In the genomic region with DNA sequence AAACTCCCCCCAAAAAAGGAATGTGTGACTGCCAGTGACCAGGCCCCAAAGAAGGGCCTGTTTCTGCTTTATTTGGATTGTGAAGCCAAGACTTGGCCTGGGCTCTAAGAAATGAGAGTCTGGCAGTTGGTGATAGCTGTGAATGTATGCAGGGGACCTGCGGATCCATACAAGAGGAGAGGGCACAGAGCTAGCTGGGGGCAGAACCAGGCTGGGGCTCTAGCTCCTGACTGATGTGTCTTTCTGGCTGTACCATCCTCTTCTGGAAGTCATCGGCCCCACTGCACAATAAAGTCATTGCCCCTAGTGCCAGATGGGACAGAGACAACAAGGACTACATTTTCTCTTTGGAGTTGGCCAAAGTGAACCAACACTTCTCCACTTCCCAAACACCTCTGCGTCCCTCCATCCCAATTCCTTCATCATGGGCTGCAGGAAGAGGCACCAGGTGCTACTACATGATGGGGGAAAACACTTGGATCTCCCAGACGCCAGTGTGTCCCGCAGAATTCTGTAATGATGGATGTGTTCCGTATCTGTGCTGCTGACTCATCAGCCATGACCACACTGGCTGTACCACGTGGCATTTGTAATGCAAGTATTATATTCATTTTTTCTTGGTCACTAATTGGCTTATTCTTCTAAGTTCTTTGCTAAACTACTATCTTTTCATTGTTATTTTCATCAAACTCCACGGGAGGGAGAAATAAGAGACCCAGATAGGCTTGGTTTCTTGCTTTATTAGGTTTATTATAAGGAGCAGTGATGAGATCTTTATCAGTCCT, we compare ENCODE assay signal across 12 cellular contexts. TPM values are rescaled to one million over a fixed set of nuclear protein-coding genes. Genes with fewer than 3 reads are reported as not detected.
A peak's percentile ranks its signal among the peaks of the same experiment; 100 is the strongest.
DNase-seq lines count a peak whose midpoint lies in the region; ATAC-seq, FAIRE-seq and TF ChIP-seq lines count a peak whose summit lies in the region.
"Had no signal": no experiment of that assay in that cellular context is flagged by ENCODE, and none has a peak within 500 bp of the region (broad histone marks: within the 10 kb centered on the region; RNA-seq: fewer than 3 reads in every experiment).

No MANE protein-coding gene starts in this region.

- no peak; the same call in 1 of the 2 replicates for TF ChIP-seq POLR2A in K562 (conservative IDR thresholded peaks at IDR 0.05)
- no peak for TF ChIP-seq POLR2A in HepG2 (IDR thresholded peaks at IDR 0.05; ENCODE audit: insufficient read depth in 1 of 2, low read depth in 2 of 2, low read length in 2 of 2)

- BruUV-seq in K562 (replicated peaks; lab: Mats Ljungman, UMichigan) = no TSS peak
- BruUV-seq in HepG2 (replicated peaks; lab: Mats Ljungman, UMichigan) = no TSS peak

- H3K27me3 ChIP-seq in BE2C (no peaks in the 10 kb centered on the region), K562 (ENCODE audit: control insufficient read depth in 2 of 2, insufficient read depth in 2 of 2, low read length in 2 of 2) (peaks cover 0 to 7% of the 10 kb centered on the region in 2 experiments; a peak in 2 of 5 replicates), HepG2 (ENCODE audit: control insufficient read depth in 1 of 2, insufficient read depth in 2 of 2, low read length in 2 of 2) (peaks cover 0 to 13% of the 10 kb centered on the region in 2 experiments; a peak in 3 of 5 replicates)
- H3K27me3 ChIP-seq: sigmoid colon had no signal

- H4K20me1 ChIP-seq in K562 (replicated peaks; ENCODE audit: control insufficient read depth, insufficient read depth, low read length) = no peaks in the 10 kb centered on the region
- no peaks in the 10 kb centered on the region for H4K20me1 ChIP-seq in HepG2 (ENCODE audit: insufficient read depth, low read length)

- H3K9me1 ChIP-seq in K562 (ENCODE audit: control insufficient read depth, insufficient read depth, low read length) = peaks cover 8% of the 10 kb centered on the region

- H2AFZ ChIP-seq in K562 (ENCODE audit: low read depth, low read length) (peak overlapping the region; percentile 53), HepG2 (ENCODE audit: low read length) (no peak overlapping the region)

- ATAC-seq in K562 = peak; percentile 78
- ATAC-seq in HepG2 = no peak
- no peak for ATAC-seq in omental fat pad (ENCODE audit: low FRiP score)
- ATAC-seq: activated CD8-positive, alpha-beta memory T cell treated with anti-CD3 and anti-CD28 coated beads, Interleukin-2, amount 10 ng/mL, durations not matched to agents 7 days and 5 days; effector memory CD8-positive, alpha-beta T cell had no signal

- no peak for TF ChIP-seq RAD21 in K562 (CRISPR knock-in tag; conservative IDR thresholded peaks at IDR 0.05 in 1 of 2, IDR thresholded peaks at IDR 0.05 in 1 of 2)
- TF ChIP-seq RAD21 in HepG2 (CRISPR knock-in tag; IDR thresholded peaks at IDR 0.05) = no peak

- no peaks in the 10 kb centered on the region for H3K79me2 ChIP-seq in K562 (ENCODE audit: control insufficient read depth, insufficient read depth, low read length)
- H3K79me2 ChIP-seq in HepG2 (ENCODE audit: insufficient read depth, low read length) = no peaks in the 10 kb centered on the region

- H3K4me2 ChIP-seq in K562 (ENCODE audit: insufficient read depth, low read length) = peak overlapping the region; percentile 23; the same call in 1 of the 2 replicates
- no peak overlapping the region for H3K4me2 ChIP-seq in HepG2 (ENCODE audit: low read depth, low read length)

- WGBS in K562 (ENCODE audit: insufficient coverage, low coverage, missing lambda C conversion rate) = 32% methylated on average over 8 of the region's 8 CpGs
- WGBS in HepG2 (ENCODE audit: low lambda C conversion rate) = 95% methylated on average over 6 of the region's 8 CpGs

- in situ Hi-C loops in K562 (cut with MboI) (no loop called here), HepG2 (cut with HindIII; ENCODE audit: extremely low pct_ligation_motif_present, low pct_unique_long_range_greater_than_20kb) (no loop called here)

- TF ChIP-seq CTCF in BE2C (IDR thresholded peaks at IDR 0.05; ENCODE audit: low read depth, low read length) (no peak), K562 (IDR thresholded peaks at IDR 0.05 in 2 of 3, conservative IDR thresholded peaks at IDR 0.05 in 1 of 3; ENCODE audit: insufficient read depth in 2 of 3, low read depth in 1 of 3, low read length in 3 of 3) (no peak), HepG2 (CRISPR knock-in tag; IDR thresholded peaks at IDR 0.05) (no peak), omental fat pad (IDR thresholded peaks at IDR 0.05) (no peak)

- H3K9me3 ChIP-seq in BE2C (no peaks in the 10 kb centered on the region), K562 (replicated peaks; ENCODE audit: control insufficient read depth, insufficient read depth, low read depth, low read length) (no peaks in the 10 kb centered on the region), HepG2 (ENCODE audit: low read length) (no peaks in the 10 kb centered on the region)
- H3K9me3 ChIP-seq: sigmoid colon had no signal

- FAIRE-seq in K562 (lab: Jason Lieb, UNC) (peak; percentile 95), HepG2 (lab: Jason Lieb, UNC) (no peak)

- H3K4me1 ChIP-seq in BE2C = peaks cover 24% of the 10 kb centered on the region
- peaks cover 17 to 27% of the 10 kb centered on the region in 2 experiments; a peak in 4 of 5 replicates for H3K4me1 ChIP-seq in K562 (replicated peaks in 1 of 2; ENCODE audit: control insufficient read depth in 2 of 2, insufficient read depth in 2 of 2, low read length in 2 of 2)
- peaks cover 28% of the 10 kb centered on the region for H3K4me1 ChIP-seq in HepG2 (ENCODE audit: insufficient read depth, low read length)
- H3K4me1 ChIP-seq: sigmoid colon had no signal

- CTCF ChIA-PET in K562 (lab: Yijun Ruan, JAX; ENCODE audit: low intra/inter-chr PET ratio) = no interaction called here
- CTCF ChIA-PET in HepG2 (lab: Yijun Ruan, JAX; ENCODE audit: low intra/inter-chr PET ratio, low total read pairs) = no interaction called here

- no peak overlapping the region for H3K4me3 ChIP-seq in BE2C (ENCODE audit: low read depth, low read length)
- H3K4me3 ChIP-seq in K562 = no peak overlapping the region
- H3K4me3 ChIP-seq in HepG2 (replicated peaks in 1 of 3; ENCODE audit: insufficient read depth in 1 of 3, low read depth in 2 of 3, low read length in 3 of 3) = no peak overlapping the region
- H3K4me3 ChIP-seq: sigmoid colon had no signal

- H3K36me3 ChIP-seq in BE2C = peaks cover 34% of the 10 kb centered on the region
- peaks cover 45% of the 10 kb centered on the region for H3K36me3 ChIP-seq in K562 (ENCODE audit: control insufficient read depth, insufficient read depth, low read length)
- H3K36me3 ChIP-seq in HepG2 (replicated peaks in 1 of 2; ENCODE audit: control insufficient read depth in 1 of 2, insufficient read depth in 2 of 2, low read length in 2 of 2) = peaks cover 6 to 39% of the 10 kb centered on the region in 2 experiments; a peak in 4 of 5 replicates

- TF ChIP-seq EP300 in K562 (IDR thresholded peaks at IDR 0.05; ENCODE audit: low read length) (no peak), HepG2 (IDR thresholded peaks at IDR 0.05; ENCODE audit: low read depth in 2 of 2, low read length in 2 of 2) (no peak), HepG2 (CRISPR knock-in tag; IDR thresholded peaks at IDR 0.05; ENCODE audit: borderline replicate concordance) (no peak)

- intact Hi-C loops in K562 (cut with micrococcal nuclease) (no loop called here), HepG2 (cut with micrococcal nuclease; ENCODE audit: unreplicated experiment) (no loop called here)

- POLR2A ChIA-PET in K562 (lab: Yijun Ruan, JAX) (no interaction called here), HepG2 (lab: Yijun Ruan, JAX) (no interaction called here)

- H3K9ac ChIP-seq in K562 (ENCODE audit: insufficient read depth in 1 of 2, low read depth in 2 of 2, low read length in 2 of 2) (0 out of 4 replicates have a peak overlapping the region, but pooled peaks of 1 of the 2 experiments have one; percentile 3), HepG2 (ENCODE audit: insufficient read depth, low read depth, low read length) (no peak overlapping the region)

- H3K27ac ChIP-seq in K562 (ENCODE audit: extremely low read depth, low read depth, low read length) = peak overlapping the region; percentile 46; the same call in 2 of the 3 replicates
- no peak overlapping the region for H3K27ac ChIP-seq in HepG2 (ENCODE audit: extremely low read length, insufficient read depth, low read length)
- H3K27ac ChIP-seq: sigmoid colon had no signal

- DNase-seq in BE2C (peak; percentile 62), HS-5 (ENCODE audit: low read depth) (peak; percentile 29), K562 (ENCODE audit: extremely low read depth in 1 of 4, low spot score in 3 of 4) (peak; percentile 62 to 73 (median 71)), HepG2 (ENCODE audit: low spot score) (no peak), omental fat pad (ENCODE audit: low spot score) (no peak), GDM1 (lab: John Stamatoyannopoulos, UW) (no peak), putamen (ENCODE audit: low spot score) (no peak), HK-2 (ENCODE audit: unreplicated experiment) (no peak)
- DNase-seq: activated CD8-positive, alpha-beta memory T cell treated with anti-CD3 and anti-CD28 coated beads, Interleukin-2, amount 10 ng/mL, durations not matched to agents 7 days and 5 days; effector memory CD8-positive, alpha-beta T cell; NCI-H1694; sigmoid colon had no signal

RNA-seq across cellular contexts. Expression of a gene that starts 1.7 kb away (rescaled TPM):
- not detected for polyA plus RNA-seq in BE2C (2012; ENCODE audit: insufficient read depth, insufficient read length, low read depth)
- not detected in 2 replicates for total RNA-seq in K562 (2011; cell fraction: chromatin; rRNA removed; ENCODE audit: low replicate concordance)
- total RNA-seq in K562 (2011; cell fraction: nucleolus; rRNA removed) = not detected in 2 replicates
- not detected in 2 replicates for total RNA-seq in K562 (2011; cell fraction: nucleoplasm; rRNA removed)
- total RNA-seq in K562 (2014; rRNA removed) = not detected in 2 replicates
- total RNA-seq in K562 (2014; rRNA removed; fragmentation: Illumina TruSeq; extraction: Trizol) = not detected in 2 replicates
- total RNA-seq in K562 (2015; rRNA removed; fragmentation: Illumina TruSeq; extraction: Trizol) = not detected in 2 replicates
- 0.02 TPM in 1 of 2 replicates, not detected in the other for total RNA-seq in K562 (2021)
- not detected in 2 replicates for polyA plus RNA-seq in K562 (2011; rRNA removed)
- polyA plus RNA-seq in K562 (2011; cell fraction: cytosol; rRNA removed) = not detected in 2 replicates
- polyA plus RNA-seq in K562 (2011; cell fraction: nucleus; rRNA removed) = not detected in 2 replicates
- polyA plus RNA-seq in K562 (2012) = not detected in 2 replicates
- polyA plus RNA-seq in K562 (2014; fragmentation: Illumina TruSeq; extraction: Trizol) = not detected in 2 replicates
- not detected for polyA plus RNA-seq in K562 (2014; fragmentation: Nextera tagmentation; extraction: Ambion mirVana)
- polyA plus RNA-seq in K562 (2014; rRNA removed) = not detected in 2 replicates
- polyA minus RNA-seq in K562 (2011; rRNA and poly(A)+ RNA removed) = not detected in 2 replicates
- polyA minus RNA-seq in K562 (2011; cell fraction: cytosol; rRNA and poly(A)+ RNA removed) = not detected in 2 replicates
- not detected in 2 replicates for polyA minus RNA-seq in K562 (2011; cell fraction: nucleus; rRNA and poly(A)+ RNA removed)
- total RNA-seq in HepG2 (2016; rRNA removed; fragmentation: Illumina TruSeq; extraction: Trizol) = not detected in 2 replicates
- total RNA-seq in HepG2 (2016; cell fraction: cytosol; rRNA removed; fragmentation: Illumina TruSeq; extraction: Trizol; ENCODE audit: low read depth) = not detected in 2 replicates
- total RNA-seq in HepG2 (2016; cell fraction: insoluble cytoplasmic fraction; rRNA removed; fragmentation: Illumina TruSeq; extraction: Trizol) = not detected in 2 replicates
- total RNA-seq in HepG2 (2016; cell fraction: membrane; rRNA removed; fragmentation: Illumina TruSeq; extraction: Trizol) = not detected in 2 replicates
- total RNA-seq in HepG2 (2016; cell fraction: nucleus; rRNA removed; fragmentation: Illumina TruSeq; extraction: Trizol) = not detected in 2 replicates
- polyA plus RNA-seq in HepG2 (2011; rRNA removed) = 0.01 and 0.07 TPM in 2 replicates
- polyA plus RNA-seq in HepG2 (2011; cell fraction: cytosol; rRNA removed) = not detected in 2 replicates
- not detected in 2 replicates for polyA plus RNA-seq in HepG2 (2011; cell fraction: nucleus; rRNA removed)
- polyA plus RNA-seq in HepG2 (2012) = not detected in 2 replicates
- polyA plus RNA-seq in HepG2 (2016; cell fraction: cytosol; fragmentation: Illumina TruSeq; extraction: Trizol; ENCODE audit: low read depth) = not detected in 2 replicates
- polyA plus RNA-seq in HepG2 (2016; cell fraction: insoluble cytoplasmic fraction; fragmentation: Illumina TruSeq; extraction: Trizol; ENCODE audit: low read depth) = not detected in 2 replicates
- polyA plus RNA-seq in HepG2 (2016; cell fraction: membrane; fragmentation: Illumina TruSeq; extraction: Trizol; ENCODE audit: low read depth) = not detected in 2 replicates
- not detected in 2 replicates for polyA plus RNA-seq in HepG2 (2016; cell fraction: nucleus; fragmentation: Illumina TruSeq; extraction: Trizol; ENCODE audit: insufficient read depth, low read depth)
- 0.16 TPM in 1 of 2 replicates, not detected in the other for polyA minus RNA-seq in HepG2 (2011; rRNA and poly(A)+ RNA removed; ENCODE audit: low replicate concordance)
- not detected in 2 replicates for polyA minus RNA-seq in HepG2 (2011; cell fraction: cytosol; rRNA and poly(A)+ RNA removed)
- not detected in 2 replicates for polyA minus RNA-seq in HepG2 (2011; cell fraction: nucleus; rRNA and poly(A)+ RNA removed)
- total RNA-seq in omental fat pad = not detected
- total RNA-seq: activated CD8-positive, alpha-beta memory T cell treated with anti-CD3 and anti-CD28 coated beads, Interleukin-2, amount 10 ng/mL, durations not matched to agents 7 days and 5 days had no signal

RNA-seq across cellular contexts. Expression of a gene that starts 49.9 kb away (rescaled TPM):
- 35.5 TPM for polyA plus RNA-seq in BE2C (2012; ENCODE audit: insufficient read depth, insufficient read length, low read depth)
- 134 and 179 TPM in 2 replicates for total RNA-seq in K562 (2011; cell fraction: chromatin; rRNA removed; ENCODE audit: low replicate concordance)
- total RNA-seq in K562 (2011; cell fraction: nucleolus; rRNA removed) = 68.2 and 73.7 TPM in 2 replicates
- 95.3 and 116 TPM in 2 replicates for total RNA-seq in K562 (2011; cell fraction: nucleoplasm; rRNA removed)
- total RNA-seq in K562 (2014; rRNA removed) (16.8 and 17.1 TPM in 2 replicates), K562 (2014; rRNA removed; fragmentation: Illumina TruSeq; extraction: Trizol) (20.0 and 21.5 TPM in 2 replicates), K562 (2015; rRNA removed; fragmentation: Illumina TruSeq; extraction: Trizol) (21.6 and 23.1 TPM in 2 replicates), K562 (2021) (31.9 and 37.3 TPM in 2 replicates), HepG2 (2016; rRNA removed; fragmentation: Illumina TruSeq; extraction: Trizol) (22.5 and 22.9 TPM in 2 replicates), omental fat pad (100 to 1,000 TPM in 1 of 4 donors, 10 to 100 TPM in 3; 61.0 to 134 (median 73.8) TPM)
- polyA plus RNA-seq in K562 (2011; rRNA removed) (34.4 and 37.5 TPM in 2 replicates), K562 (2014; fragmentation: Illumina TruSeq; extraction: Trizol) (27.8 and 28.7 TPM in 2 replicates), K562 (2014; fragmentation: Nextera tagmentation; extraction: Ambion mirVana) (1 to 10 TPM; 3.2 to 8.0 TPM), K562 (2014; rRNA removed) (21.8 and 28.2 TPM in 2 replicates), HepG2 (2011; rRNA removed) (28.7 and 32.0 TPM in 2 replicates)
- polyA plus RNA-seq in K562 (2011; cell fraction: cytosol; rRNA removed) = 25.0 and 28.8 TPM in 2 replicates
- 120 and 133 TPM in 2 replicates for polyA plus RNA-seq in K562 (2011; cell fraction: nucleus; rRNA removed)
- polyA plus RNA-seq in K562 (2012) = 20.8 and 33.3 TPM in 2 replicates
- 41.2 and 41.5 TPM in 2 replicates for polyA minus RNA-seq in K562 (2011; rRNA and poly(A)+ RNA removed)
- 17.1 and 19.3 TPM in 2 replicates for polyA minus RNA-seq in K562 (2011; cell fraction: cytosol; rRNA and poly(A)+ RNA removed)
- 60.0 and 66.3 TPM in 2 replicates for polyA minus RNA-seq in K562 (2011; cell fraction: nucleus; rRNA and poly(A)+ RNA removed)
- total RNA-seq in HepG2 (2016; cell fraction: cytosol; rRNA removed; fragmentation: Illumina TruSeq; extraction: Trizol; ENCODE audit: low read depth) = 4.7 and 5.6 TPM in 2 replicates
- 20.3 and 22.5 TPM in 2 replicates for total RNA-seq in HepG2 (2016; cell fraction: insoluble cytoplasmic fraction; rRNA removed; fragmentation: Illumina TruSeq; extraction: Trizol)
- 7.8 and 8.0 TPM in 2 replicates for total RNA-seq in HepG2 (2016; cell fraction: membrane; rRNA removed; fragmentation: Illumina TruSeq; extraction: Trizol)
- total RNA-seq in HepG2 (2016; cell fraction: nucleus; rRNA removed; fragmentation: Illumina TruSeq; extraction: Trizol) = 40.3 and 47.8 TPM in 2 replicates
- polyA plus RNA-seq in HepG2 (2011; cell fraction: cytosol; rRNA removed) = 15.2 and 16.2 TPM in 2 replicates
- 117 and 131 TPM in 2 replicates for polyA plus RNA-seq in HepG2 (2011; cell fraction: nucleus; rRNA removed)
- 17.8 and 19.3 TPM in 2 replicates for polyA plus RNA-seq in HepG2 (2012)
- 1.0 and 1.2 TPM in 2 replicates for polyA plus RNA-seq in HepG2 (2016; cell fraction: cytosol; fragmentation: Illumina TruSeq; extraction: Trizol; ENCODE audit: low read depth)
- 12.2 and 15.1 TPM in 2 replicates for polyA plus RNA-seq in HepG2 (2016; cell fraction: insoluble cytoplasmic fraction; fragmentation: Illumina TruSeq; extraction: Trizol; ENCODE audit: low read depth)
- 3.5 and 3.6 TPM in 2 replicates for polyA plus RNA-seq in HepG2 (2016; cell fraction: membrane; fragmentation: Illumina TruSeq; extraction: Trizol; ENCODE audit: low read depth)
- polyA plus RNA-seq in HepG2 (2016; cell fraction: nucleus; fragmentation: Illumina TruSeq; extraction: Trizol; ENCODE audit: insufficient read depth, low read depth) = 55.7 and 58.7 TPM in 2 replicates
- polyA minus RNA-seq in HepG2 (2011; rRNA and poly(A)+ RNA removed; ENCODE audit: low replicate concordance) = 33.6 and 47.8 TPM in 2 replicates
- polyA minus RNA-seq in HepG2 (2011; cell fraction: cytosol; rRNA and poly(A)+ RNA removed) = 13.5 and 13.7 TPM in 2 replicates
- 91.0 and 104 TPM in 2 replicates for polyA minus RNA-seq in HepG2 (2011; cell fraction: nucleus; rRNA and poly(A)+ RNA removed)

Comparison
In these comparisons a context has a peak if more than half of its experiments do, and no peak if none do; other contexts are left out.
1. DNase-seq: peak in BE2C (single experiment), HS-5 (single experiment) and K562 (4 of 4); none in HepG2 (single experiment), omental fat pad (single experiment), GDM1 (single experiment), putamen (single experiment) and HK-2 (single experiment).